Comparison of ENCODE assay signal across 13 cellular contexts in the genomic region with DNA sequence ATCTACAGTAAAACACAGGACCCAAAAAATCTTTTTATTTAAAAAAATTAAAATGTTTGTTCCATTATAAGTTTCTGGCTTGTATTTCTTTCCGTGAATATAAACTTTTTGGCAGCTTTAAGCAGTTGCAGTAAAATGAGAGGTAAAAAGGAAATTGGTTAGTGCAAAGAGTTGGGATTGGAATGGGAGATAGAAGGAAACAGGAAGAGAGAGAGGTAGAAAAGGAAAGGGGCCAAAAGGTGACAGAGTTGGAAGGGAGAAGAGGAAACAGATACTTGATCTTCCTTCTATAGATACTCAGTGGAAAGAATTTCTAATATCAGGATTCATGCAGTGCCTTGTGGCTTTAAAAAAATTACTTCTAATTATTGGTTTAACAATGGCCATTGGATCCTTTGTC.
DNase-seq lines count a peak whose midpoint lies in the region; ATAC-seq and TF ChIP-seq lines count a peak whose summit lies in the region.
"Had no signal": no experiment of that assay in that cellular context is flagged by ENCODE, and none has a peak within 500 bp of the region (broad histone marks: within the 10 kb centered on the region; RNA-seq: fewer than 3 reads in every experiment).

No MANE protein-coding gene starts in this region.

- H3K4me3 Mint-ChIP-seq in activated naive CD8-positive, alpha-beta T cell treated with anti-CD3 and anti-CD28 coated beads, Interleukin-2, amount 10 ng/mL, durations not matched to agents 7 days and 5 days, result no peak overlapping the region
- H3K4me3 Mint-ChIP-seq in activated naive CD8-positive, alpha-beta T cell treated with anti-CD3 and anti-CD28 coated beads for 36 hours, result no peak overlapping the region
- no peak overlapping the region for H3K4me3 Mint-ChIP-seq in activated T-helper 2 cell treated with anti-CD3 and anti-CD28 coated beads, Interferon-gamma antibody, Interleukin-2, Interleukin-4, amounts not matched to agents 10 μg/mL and 5 μg/mL and 100 μg/mL, durations not matched to agents 14 hours and 24 hours and 36 hours (ENCODE audit: low read depth)
- H3K4me3 Mint-ChIP-seq in endothelial cell (ENCODE audit: unreplicated experiment), result peak overlapping the region; percentile 37
- H3K4me3 Mint-ChIP-seq: CD4-positive, alpha-beta memory T cell had no signal

- H3K9me3 Mint-ChIP-seq in activated naive CD8-positive, alpha-beta T cell treated with anti-CD3 and anti-CD28 coated beads, Interleukin-2, amount 10 ng/mL, durations not matched to agents 7 days and 5 days, result no peaks in the 10 kb centered on the region
- H3K9me3 Mint-ChIP-seq in activated naive CD8-positive, alpha-beta T cell treated with anti-CD3 and anti-CD28 coated beads for 36 hours, result no peaks in the 10 kb centered on the region
- no peaks in the 10 kb centered on the region for H3K9me3 Mint-ChIP-seq in activated T-helper 2 cell treated with anti-CD3 and anti-CD28 coated beads, Interferon-gamma antibody, Interleukin-2, Interleukin-4, amounts not matched to agents 10 μg/mL and 5 μg/mL and 100 μg/mL, durations not matched to agents 14 hours and 24 hours and 36 hours
- H3K9me3 Mint-ChIP-seq in endothelial cell (ENCODE audit: unreplicated experiment), result no peaks in the 10 kb centered on the region

- intact Hi-C loops in activated T-helper 2 cell treated with anti-CD3 and anti-CD28 coated beads, Interferon-gamma antibody, Interleukin-2, Interleukin-4, amounts not matched to agents 10 μg/mL and 5 μg/mL and 100 μg/mL, durations not matched to agents 14 hours and 24 hours and 36 hours (cut with micrococcal nuclease), result no loop called here

- peaks cover 17% of the 10 kb centered on the region for H3K36me3 Mint-ChIP-seq in activated naive CD8-positive, alpha-beta T cell treated with anti-CD3 and anti-CD28 coated beads, Interleukin-2, amount 10 ng/mL, durations not matched to agents 7 days and 5 days
- H3K36me3 Mint-ChIP-seq in activated naive CD8-positive, alpha-beta T cell treated with anti-CD3 and anti-CD28 coated beads for 36 hours, result peaks cover 20% of the 10 kb centered on the region
- H3K36me3 Mint-ChIP-seq in activated T-helper 2 cell treated with anti-CD3 and anti-CD28 coated beads, Interferon-gamma antibody, Interleukin-2, Interleukin-4, amounts not matched to agents 10 μg/mL and 5 μg/mL and 100 μg/mL, durations not matched to agents 14 hours and 24 hours and 36 hours (ENCODE audit: low read depth), result peaks cover 50% of the 10 kb centered on the region
- peaks cover 9% of the 10 kb centered on the region for H3K36me3 Mint-ChIP-seq in endothelial cell (ENCODE audit: low read depth, unreplicated experiment)

- ATAC-seq in activated naive CD8-positive, alpha-beta T cell treated with anti-CD3 and anti-CD28 coated beads, Interleukin-2, amount 10 ng/mL, durations not matched to agents 7 days and 5 days (ENCODE audit: low read depth), result no peak
- ATAC-seq in GM21737 (IDR thresholded peaks at IDR 0.05; ENCODE audit: unreplicated experiment) (no peak), HG02852 (IDR thresholded peaks at IDR 0.05; ENCODE audit: unreplicated experiment) (no peak)
- ATAC-seq: A549 had no signal

- no peak for TF ChIP-seq CTCF in endothelial cell (IDR thresholded peaks at IDR 0.05; ENCODE audit: unreplicated experiment)

- DNase-seq in activated naive CD8-positive, alpha-beta T cell treated with anti-CD3 and anti-CD28 coated beads, Interleukin-2, amount 10 ng/mL, durations not matched to agents 7 days and 5 days, result no peak
- no peak for DNase-seq in activated naive CD8-positive, alpha-beta T cell treated with anti-CD3 and anti-CD28 coated beads for 36 hours
- DNase-seq in activated T-helper 2 cell treated with anti-CD3 and anti-CD28 coated beads, Interferon-gamma antibody, Interleukin-2, Interleukin-4, amounts not matched to agents 10 μg/mL and 5 μg/mL and 100 μg/mL, durations not matched to agents 14 hours and 24 hours and 36 hours (ENCODE audit: low spot score), result no peak
- DNase-seq in endothelial cell (ENCODE audit: low spot score), result no peak
- DNase-seq: BE2C; CD4-positive, alpha-beta memory T cell; DMS153; DMS79 treated with DMSO at 0.1 percent for 48 hours; EL; IMR-90 had no signal

- H3K27ac Mint-ChIP-seq in activated naive CD8-positive, alpha-beta T cell treated with anti-CD3 and anti-CD28 coated beads, Interleukin-2, amount 10 ng/mL, durations not matched to agents 7 days and 5 days, result peak overlapping the region; percentile 28
- no peak overlapping the region for H3K27ac Mint-ChIP-seq in activated naive CD8-positive, alpha-beta T cell treated with anti-CD3 and anti-CD28 coated beads for 36 hours
- H3K27ac Mint-ChIP-seq in activated T-helper 2 cell treated with anti-CD3 and anti-CD28 coated beads, Interferon-gamma antibody, Interleukin-2, Interleukin-4, amounts not matched to agents 10 μg/mL and 5 μg/mL and 100 μg/mL, durations not matched to agents 14 hours and 24 hours and 36 hours, result peak overlapping the region; percentile 44
- H3K27ac Mint-ChIP-seq in endothelial cell (ENCODE audit: unreplicated experiment), result peak overlapping the region; percentile 82

- H3K27me3 Mint-ChIP-seq in activated naive CD8-positive, alpha-beta T cell treated with anti-CD3 and anti-CD28 coated beads, Interleukin-2, amount 10 ng/mL, durations not matched to agents 7 days and 5 days, result no peaks in the 10 kb centered on the region
- no peaks in the 10 kb centered on the region for H3K27me3 Mint-ChIP-seq in activated naive CD8-positive, alpha-beta T cell treated with anti-CD3 and anti-CD28 coated beads for 36 hours
- H3K27me3 Mint-ChIP-seq in activated T-helper 2 cell treated with anti-CD3 and anti-CD28 coated beads, Interferon-gamma antibody, Interleukin-2, Interleukin-4, amounts not matched to agents 10 μg/mL and 5 μg/mL and 100 μg/mL, durations not matched to agents 14 hours and 24 hours and 36 hours (ENCODE audit: low read depth), result no peaks in the 10 kb centered on the region
- H3K27me3 Mint-ChIP-seq in endothelial cell (ENCODE audit: unreplicated experiment), result no peaks in the 10 kb centered on the region
- H3K27me3 Mint-ChIP-seq: CD4-positive, alpha-beta memory T cell had no signal

- POLR2A ChIA-PET in activated naive CD8-positive, alpha-beta T cell treated with anti-CD3 and anti-CD28 coated beads, Interleukin-2, amount 10 ng/mL, durations not matched to agents 7 days and 5 days (lab: Charles Lee), result no interaction called here

- H3K4me1 Mint-ChIP-seq in activated naive CD8-positive, alpha-beta T cell treated with anti-CD3 and anti-CD28 coated beads, Interleukin-2, amount 10 ng/mL, durations not matched to agents 7 days and 5 days, result no peaks in the 10 kb centered on the region
- H3K4me1 Mint-ChIP-seq in activated naive CD8-positive, alpha-beta T cell treated with anti-CD3 and anti-CD28 coated beads for 36 hours, result peaks cover 2% of the 10 kb centered on the region
- no peaks in the 10 kb centered on the region for H3K4me1 Mint-ChIP-seq in activated T-helper 2 cell treated with anti-CD3 and anti-CD28 coated beads, Interferon-gamma antibody, Interleukin-2, Interleukin-4, amounts not matched to agents 10 μg/mL and 5 μg/mL and 100 μg/mL, durations not matched to agents 14 hours and 24 hours and 36 hours (ENCODE audit: low read depth)
- H3K4me1 Mint-ChIP-seq in endothelial cell (ENCODE audit: unreplicated experiment), result peaks cover 16% of the 10 kb centered on the region
